Comparison of ENCODE assay signal across 12 cellular contexts in the genomic region with DNA sequence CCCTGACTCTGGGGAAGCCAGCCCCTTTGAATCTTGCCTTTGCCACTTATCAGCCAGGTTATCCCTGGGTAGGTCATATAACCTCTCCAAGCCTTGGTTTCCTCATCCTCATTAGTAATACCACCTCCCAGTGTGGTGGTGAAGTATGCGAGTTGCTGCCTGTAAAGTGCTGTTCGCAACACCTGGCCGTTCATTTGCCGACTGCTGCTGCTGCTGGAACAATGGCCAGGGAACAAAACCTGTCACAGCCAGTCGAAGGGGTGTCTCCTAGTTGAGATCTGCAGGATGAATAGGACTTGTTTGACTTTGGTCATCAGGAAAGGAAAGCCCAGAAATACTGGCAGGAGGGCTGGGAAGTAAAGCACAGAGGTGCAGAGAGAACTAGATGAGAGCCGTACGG. TPM values are rescaled to one million over a fixed set of nuclear protein-coding genes. Genes with fewer than 3 reads are reported as not detected.
A peak's percentile ranks its signal among the peaks of the same experiment; 100 is the strongest.
DNase-seq lines count a peak whose midpoint lies in the region; TF ChIP-seq lines count a peak whose summit lies in the region.
"Had no signal": no experiment of that assay in that cellular context is flagged by ENCODE, and none has a peak within 500 bp of the region (broad histone marks: within the 10 kb centered on the region; RNA-seq: fewer than 3 reads in every experiment).

No MANE protein-coding gene starts in this region.

- peaks cover 3% of the 10 kb centered on the region for H3K9me3 Mint-ChIP-seq in chondrocyte (ENCODE audit: low read depth)

- DNase-seq in ELF-1 (ENCODE audit: low read depth, low spot score) (peak; percentile 53), NCI-H2171 treated with DMSO at 0.1 percent for 48 hours (lab: John Stamatoyannopoulos, UW) (peak; percentile 84), chondrocyte (ENCODE audit: low spot score) (no peak), renal cortical epithelial cell (ENCODE audit: low read depth) (peak; percentile 57), T-helper 9 cell (no peak), COLO829 (ENCODE audit: low spot score) (no peak), NOMO-1 treated with dmso at 0.1 percent for 144 hours (lab: John Stamatoyannopoulos, UW; ENCODE audit: unreplicated experiment) (no peak)
- DNase-seq in activated CD4-positive, CD25-positive, alpha-beta regulatory T cell (lab: John Stamatoyannopoulos, UW): no peak
- DNase-seq: GDM1; stimulated activated naive CD8-positive, alpha-beta T cell treated with anti-CD3 and anti-CD28 coated beads, Interleukin-15, Interleukin-2, amounts not matched to agents 100 U/mL and 50 U/mL, for 24 hours; T-cell had no signal

- no peaks in the 10 kb centered on the region for H3K27me3 Mint-ChIP-seq in chondrocyte (ENCODE audit: low read depth)
- H3K27me3 Mint-ChIP-seq: T-cell had no signal

- H3K4me3 Mint-ChIP-seq in chondrocyte (ENCODE audit: unreplicated experiment): no peak overlapping the region
- H3K4me3 Mint-ChIP-seq: T-cell had no signal

- peaks cover 11% of the 10 kb centered on the region for H3K36me3 Mint-ChIP-seq in chondrocyte (ENCODE audit: low read depth)

- H3K27ac Mint-ChIP-seq in chondrocyte (ENCODE audit: unreplicated experiment): peak overlapping the region; percentile 70

- peaks cover 40% of the 10 kb centered on the region for H3K4me1 Mint-ChIP-seq in chondrocyte (ENCODE audit: low read depth)

- TF ChIP-seq CTCF in chondrocyte (IDR thresholded peaks at IDR 0.05): no peak

RNA-seq across cellular contexts. Expression of a gene that starts 6.1 kb away (rescaled TPM):
- total RNA-seq in chondrocyte (30.9 to 34.1 TPM (median 32.5 TPM) in 3 replicates), renal cortical epithelial cell (18.6 and 33.1 TPM in 2 replicates)

RNA-seq across cellular contexts. Expression of a gene that starts 34.0 kb away (rescaled TPM):
- not detected in 3 replicates for total RNA-seq in chondrocyte
- total RNA-seq in renal cortical epithelial cell: not detected in 2 replicates
- total RNA-seq: glomerular endothelial cell, T-cell had no signal

RNA-seq across cellular contexts. Expression of a gene that starts 50.3 kb away (rescaled TPM):
- total RNA-seq in chondrocyte (16.0 to 25.7 TPM (median 25.1 TPM) in 3 replicates), renal cortical epithelial cell (36.6 and 58.6 TPM in 2 replicates)

Comparison
In these comparisons a context has a peak if more than half of its experiments do, and no peak if none do; other contexts are left out.
1. DNase-seq: peak in ELF-1 (single experiment), NCI-H2171 treated with DMSO at 0.1 percent for 48 hours (single experiment) and renal cortical epithelial cell (single experiment); none in chondrocyte (single experiment), T-helper 9 cell (single experiment), COLO829 (single experiment), NOMO-1 treated with dmso at 0.1 percent for 144 hours (single experiment) and activated CD4-positive, CD25-positive, alpha-beta regulatory T cell (0 of 4).